Comparison of ENCODE assay signal across 8 cellular contexts in genomic region chr19:35644987-35645679, GRCh38. TPM values are rescaled to one million over a fixed set of nuclear protein-coding genes. Genes with fewer than 3 reads are reported as not detected.
DNase-seq lines count a peak whose midpoint lies in the region; ATAC-seq and TF ChIP-seq lines count a peak whose summit lies in the region.

No MANE protein-coding gene starts in this region.

- TF ChIP-seq POLR2A in heart left ventricle (IDR thresholded peaks at IDR 0.05) = no peak

- peak; percentile 34 to 51 (median 38) for ATAC-seq in heart left ventricle

- H3K9me2 ChIP-seq in Karpas-422 (replicated peaks; ENCODE audit: insufficient read depth, low read length) = no peaks in the 10 kb centered on the region

- H2AFZ ChIP-seq in Karpas-422 (ENCODE audit: low read length) = peak overlapping the region; percentile 30; the same call in 1 of the 2 replicates

- H3K36me3 ChIP-seq in Karpas-422 (ENCODE audit: insufficient read depth, low read length) (no peaks in the 10 kb centered on the region), heart left ventricle (peaks cover 0 to 8% (median 0%) of the 10 kb centered on the region in 9 donors)

- peaks cover 20% of the 10 kb centered on the region for H3K79me2 ChIP-seq in Karpas-422 (ENCODE audit: low read length)

- H3K27me3 Mint-ChIP-seq in CD14-positive monocyte (ENCODE audit: low read depth in 3 of 3) = peaks cover 8 to 16% (median 13%) of the 10 kb centered on the region in 3 donors
- no peaks in the 10 kb centered on the region for H3K27me3 Mint-ChIP-seq in activated naive CD4-positive, alpha-beta T cell treated with anti-CD3 and anti-CD28 coated beads, Interleukin-2, amount 50 U/mL, for 24 hours

- peak overlapping the region; percentile 29; the same call in 1 of the 2 replicates for H3K9ac ChIP-seq in Karpas-422 (ENCODE audit: low read length)

- in situ Hi-C loops in SK-MEL-5 (cut with HindIII; ENCODE audit: low pct_unique_long_range_greater_than_20kb, low sequenced_read_pairs) = no loop called here

- peak; percentile 60 for DNase-seq in CD14-positive monocyte (ENCODE audit: low spot score)
- DNase-seq in Karpas-422 = peak; percentile 90
- peak; percentile 71 for DNase-seq in SK-MEL-5 (ENCODE audit: low read depth, low spot score)
- peak; percentile 83 to 92 (median 90) for DNase-seq in heart left ventricle
- peak; percentile 94 for DNase-seq in posterior vena cava (ENCODE audit: low spot score)
- peak; percentile 86 for DNase-seq in ureter (ENCODE audit: low spot score)
- DNase-seq in mesenteric fat pad (ENCODE audit: low spot score) = no peak

- H3K27ac Mint-ChIP-seq in CD14-positive monocyte = peak overlapping the region; percentile 81 to 92 (median 91)
- peak overlapping the region; percentile 70 for H3K27ac Mint-ChIP-seq in activated naive CD4-positive, alpha-beta T cell treated with anti-CD3 and anti-CD28 coated beads, Interleukin-2, amount 50 U/mL, for 24 hours

- H3K4me1 ChIP-seq in Karpas-422 (ENCODE audit: low read length) (peaks cover 53% of the 10 kb centered on the region), heart left ventricle (peaks cover 0 to 58% (median 29%) of the 10 kb centered on the region in 12 donors)

- H3K27me3 ChIP-seq in Karpas-422 (ENCODE audit: low read length) (no peaks in the 10 kb centered on the region), heart left ventricle (no peaks in the 10 kb centered on the region)

- intact Hi-C loops in CD14-positive monocyte (cut with micrococcal nuclease) (loop anchor here (2.0 to 10.0 kb wide), 3 partner anchors 16 to 100 kb away; partner anchors contain the start of genes HAUS5 (in 1 of the 2), IGFLR1 (in 1 of the 2), LIN37 (in 1 of the 2) and PSENEN (in 1 of the 2)), heart left ventricle (cut with DNase I) (loop anchor here in 1 of 10 donors (5.0 kb wide), 1 partner anchor 102 kb away; the partner anchor contains the start of genes LIN37, PSENEN and U2AF1L4), posterior vena cava (cut with DNase I) (no loop called here)

- peaks cover 0 to 4% of the 10 kb centered on the region in 2 donors for H3K36me3 Mint-ChIP-seq in CD14-positive monocyte
- no peaks in the 10 kb centered on the region for H3K36me3 Mint-ChIP-seq in activated naive CD4-positive, alpha-beta T cell treated with anti-CD3 and anti-CD28 coated beads, Interleukin-2, amount 50 U/mL, for 24 hours

- H3K4me3 ChIP-seq in Karpas-422 (ENCODE audit: low read length) (peak overlapping the region; percentile 7; the same call in 1 of the 2 replicates), heart left ventricle (peak overlapping the region; percentile 34 to 71 (median 62))

- TF ChIP-seq CTCF in CD14-positive monocyte (IDR thresholded peaks at IDR 0.05) (no peak), heart left ventricle (IDR thresholded peaks at IDR 0.05) (peak in 1 of 12 donors; percentile 3)

- peaks cover 39% of the 10 kb centered on the region for H3K4me1 Mint-ChIP-seq in CD14-positive monocyte
- peaks cover 47% of the 10 kb centered on the region for H3K4me1 Mint-ChIP-seq in activated naive CD4-positive, alpha-beta T cell treated with anti-CD3 and anti-CD28 coated beads, Interleukin-2, amount 50 U/mL, for 24 hours

- peak overlapping the region; percentile 84 to 94 for H3K4me3 Mint-ChIP-seq in CD14-positive monocyte
- H3K4me3 Mint-ChIP-seq in activated naive CD4-positive, alpha-beta T cell treated with anti-CD3 and anti-CD28 coated beads, Interleukin-2, amount 50 U/mL, for 24 hours = peak overlapping the region; percentile 69

- no peaks in the 10 kb centered on the region for H3K9me3 Mint-ChIP-seq in CD14-positive monocyte
- H3K9me3 Mint-ChIP-seq in activated naive CD4-positive, alpha-beta T cell treated with anti-CD3 and anti-CD28 coated beads, Interleukin-2, amount 50 U/mL, for 24 hours = no peaks in the 10 kb centered on the region

- peak overlapping the region; percentile 98 for H3K4me2 ChIP-seq in Karpas-422 (ENCODE audit: low read depth, low read length, poor library complexity, severe bottlenecking)

- H3K9me3 ChIP-seq in Karpas-422 (ENCODE audit: low read length) (no peaks in the 10 kb centered on the region), heart left ventricle (no peaks in the 10 kb centered on the region)

- H3K27ac ChIP-seq in Karpas-422 (ENCODE audit: low read length) = no peak overlapping the region
- peak overlapping the region in 11 of 12 donors; percentile 58 to 93 (median 79) for H3K27ac ChIP-seq in heart left ventricle

- 17 to 25% (median 18%) methylated on average over 18 to 20 of the region's 20 CpGs for WGBS in heart left ventricle, 4 donors

- H4K20me1 ChIP-seq in Karpas-422 (ENCODE audit: insufficient read depth, low read depth, low read length) = no peaks in the 10 kb centered on the region; the same call in 1 of the 2 replicates

RNA-seq across cellular contexts. Expression of gene COX6B1, which starts 3.0 kb away (rescaled TPM):
- polyA plus RNA-seq in CD14-positive monocyte (100 to 1,000 TPM; 825 to 948 TPM), heart left ventricle (1,000 to 10,000 TPM; 1,378 to 4,659 TPM)
- 445 and 611 TPM in 2 replicates for total RNA-seq in Karpas-422 (2014; rRNA removed; shearing (Covaris generic); ENCODE audit: low replicate concordance)
- 568 and 619 TPM in 2 replicates for total RNA-seq in SK-MEL-5 (2014; rRNA removed; shearing (Covaris generic))
- 362 and 490 TPM in 2 replicates for polyA plus RNA-seq in SK-MEL-5 (2015; cell fraction: cytosol; rRNA removed)
- polyA plus RNA-seq in SK-MEL-5 (2015; cell fraction: nucleus; rRNA removed) = 30.6 and 59.6 TPM in 2 replicates
- total RNA-seq in heart left ventricle (1,000 to 10,000 TPM in 8 of 9 donors, 100 to 1,000 TPM in 1; 944 to 3,219 (median 1,334) TPM), posterior vena cava (100 to 1,000 TPM; 228 to 290 TPM), ureter (473 TPM), mesenteric fat pad (362 TPM)

RNA-seq across cellular contexts. Expression of gene ETV2, which starts 3.6 kb away (rescaled TPM):
- polyA plus RNA-seq in CD14-positive monocyte = under 1 TPM; 0.82 to 0.93 TPM
- total RNA-seq in Karpas-422 (2014; rRNA removed; shearing (Covaris generic); ENCODE audit: low replicate concordance) = 0.54 and 0.75 TPM in 2 replicates
- total RNA-seq in SK-MEL-5 (2014; rRNA removed; shearing (Covaris generic)) = 0.40 TPM in 1 of 2 replicates, not detected in the other
- polyA plus RNA-seq in SK-MEL-5 (2015; cell fraction: cytosol; rRNA removed) = 1.2 TPM in 2 replicates
- 1.5 TPM in 1 of 2 replicates, not detected in the other for polyA plus RNA-seq in SK-MEL-5 (2015; cell fraction: nucleus; rRNA removed)
- total RNA-seq in heart left ventricle = 1 to 10 TPM in 1 of 9 donors, under 1 TPM in 6, not detected in 2; 0.23 to 1.6 (median 0.62) TPM
- polyA plus RNA-seq in heart left ventricle = 1 to 10 TPM in 1 of 2 donors, under 1 TPM in 1; 0.46 to 1.3 TPM
- under 1 TPM; 0.74 to 0.81 TPM for total RNA-seq in posterior vena cava
- 1.1 TPM for total RNA-seq in ureter
- total RNA-seq in mesenteric fat pad = 0.74 TPM

RNA-seq across cellular contexts. Expression of gene RBM42, which starts 16.3 kb away (rescaled TPM):
- polyA plus RNA-seq in CD14-positive monocyte = 10 to 100 TPM; 50.3 to 53.3 TPM
- 36.9 and 82.1 TPM in 2 replicates for total RNA-seq in Karpas-422 (2014; rRNA removed; shearing (Covaris generic); ENCODE audit: low replicate concordance)
- total RNA-seq in SK-MEL-5 (2014; rRNA removed; shearing (Covaris generic)) = 54.5 and 58.2 TPM in 2 replicates
- polyA plus RNA-seq in SK-MEL-5 (2015; cell fraction: cytosol; rRNA removed) = 99.3 and 109 TPM in 2 replicates
- polyA plus RNA-seq in SK-MEL-5 (2015; cell fraction: nucleus; rRNA removed) = 20.0 and 38.4 TPM in 2 replicates
- 10 to 100 TPM; 47.4 to 70.0 (median 57.5) TPM for total RNA-seq in heart left ventricle
- polyA plus RNA-seq in heart left ventricle = 10 to 100 TPM; 63.1 to 89.2 TPM
- total RNA-seq in posterior vena cava = 10 to 100 TPM; 61.1 to 61.3 TPM
- total RNA-seq in ureter = 66.6 TPM
- total RNA-seq in mesenteric fat pad = 63.9 TPM

RNA-seq across cellular contexts. Expression of gene UPK1A, which starts 21.2 kb away (rescaled TPM):
- polyA plus RNA-seq in CD14-positive monocyte = not detected
- total RNA-seq in Karpas-422 (2014; rRNA removed; shearing (Covaris generic); ENCODE audit: low replicate concordance) = not detected in 2 replicates
- total RNA-seq in SK-MEL-5 (2014; rRNA removed; shearing (Covaris generic)) = not detected in 2 replicates
- 0.12 TPM in 1 of 2 replicates, not detected in the other for polyA plus RNA-seq in SK-MEL-5 (2015; cell fraction: cytosol; rRNA removed)
- polyA plus RNA-seq in SK-MEL-5 (2015; cell fraction: nucleus; rRNA removed) = not detected in 2 replicates
- total RNA-seq in heart left ventricle = not detected
- polyA plus RNA-seq in heart left ventricle = not detected
- total RNA-seq in posterior vena cava = under 1 TPM in 1 of 2 donors, not detected in 1; 0.19 TPM
- total RNA-seq in ureter = 631 TPM
- total RNA-seq in mesenteric fat pad = 0.45 TPM

RNA-seq across cellular contexts. Expression of gene HAUS5, which starts 32.6 kb away (rescaled TPM):
- polyA plus RNA-seq in CD14-positive monocyte (under 1 TPM; 0.94 to 0.99 TPM), heart left ventricle (1 to 10 TPM; 3.8 to 4.9 TPM)
- 12.5 and 26.2 TPM in 2 replicates for total RNA-seq in Karpas-422 (2014; rRNA removed; shearing (Covaris generic); ENCODE audit: low replicate concordance)
- 9.2 and 11.1 TPM in 2 replicates for total RNA-seq in SK-MEL-5 (2014; rRNA removed; shearing (Covaris generic))
- 13.0 TPM in 2 replicates for polyA plus RNA-seq in SK-MEL-5 (2015; cell fraction: cytosol; rRNA removed)
- 85.6 and 110 TPM in 2 replicates for polyA plus RNA-seq in SK-MEL-5 (2015; cell fraction: nucleus; rRNA removed)
- total RNA-seq in heart left ventricle (1 to 10 TPM; 1.9 to 9.0 (median 3.9) TPM), posterior vena cava (1 to 10 TPM; 7.9 to 8.3 TPM), ureter (19.2 TPM), mesenteric fat pad (6.4 TPM)

Comparison
In these comparisons a context has a peak if more than half of its experiments do, and no peak if none do; other contexts are left out.
1. intact Hi-C loops: an anchor here in CD14-positive monocyte (2.0 to 10.0 kb wide); none called in posterior vena cava.